In genomic region chr1:236501093-236501492, GRCh38 we compare ENCODE assay signal across 32 cellular contexts.
"Had no signal": no experiment of that assay in that cellular context is flagged by ENCODE, and none has a peak within 500 bp of the region (broad histone marks: within the 10 kb centered on the region; RNA-seq: fewer than 3 reads in every experiment).

No MANE protein-coding gene starts in this region.

- H3K4me1 ChIP-seq: breast epithelium had no signal

- DNase-seq: activated B cell treated with CpG ODN at 0.5 μM for 24 hours; activated CD4-positive, alpha-beta memory T cell treated with anti-CD3 and anti-CD28 coated beads for 36 hours; activated CD4-positive, alpha-beta T cell treated with anti-CD3 and anti-CD28 coated beads for 4 hours; activated CD4-positive, alpha-beta T cell treated with anti-CD3 and anti-CD28 coated beads, Interleukin-2, amount 10 ng/mL, durations not matched to agents 24 days and 14 days; activated CD4-positive, alpha-beta T cell treated with anti-CD3 and anti-CD28 coated beads, Interleukin-2, amount 50 U/mL, for 1 hour; activated CD4-positive, alpha-beta T cell treated with anti-CD3 and anti-CD28 coated beads, Interleukin-2, amount 50 U/mL, for 4 hours; activated CD4-positive, CD25-positive, alpha-beta regulatory T cell treated with anti-CD3 and anti-CD28 coated beads, Interleukin-2, amount 50 U/mL, for 72 hours; activated CD8-positive, alpha-beta memory T cell treated with anti-CD3 and anti-CD28 coated beads, Interleukin-2, amount 50 U/mL, for 4 hours; activated CD8-positive, alpha-beta T cell treated with anti-CD3 and anti-CD28 coated beads for 36 hours; activated effector memory CD4-positive, alpha-beta T cell treated with anti-CD3 and anti-CD28 coated beads, Interleukin-2, amount 50 U/mL, for 16 hours; activated gamma-delta T cell treated with Interleukin-2 at 50 U/mL for 16 hours; activated naive CD4-positive, alpha-beta T cell; activated naive CD4-positive, alpha-beta T cell treated with anti-CD3 and anti-CD28 coated beads for 36 hours; activated naive CD4-positive, alpha-beta T cell treated with anti-CD3 and anti-CD28 coated beads, Interleukin-2, amount 50 U/mL, for 16 hours; activated naive CD8-positive, alpha-beta T cell treated with anti-CD3 and anti-CD28 coated beads for 36 hours; activated T-cell treated with anti-CD3 and anti-CD28 coated beads for 4 hours; activated T-cell treated with anti-CD3 and anti-CD28 coated beads, Interleukin-2, amount 50 U/mL, for 1 hour; activated T-cell treated with anti-CD3 and anti-CD28 coated beads, Interleukin-2, amount 50 U/mL, for 4 hours; activated T-cell treated with anti-CD3 and anti-CD28 coated beads, Interleukin-2, amount 50 U/mL, for 72 hours; adrenal gland; amniotic stem cell; aorta; body of pancreas; brain microvascular endothelial cell; central memory CD4-positive, alpha-beta T cell; T-helper 2 cell; T-helper 9 cell had no signal

- FAIRE-seq: astrocyte, TTC549 had no signal

- H3K9me3 ChIP-seq: adrenal gland, body of pancreas, breast epithelium had no signal

- H3K27ac ChIP-seq: adrenal gland, body of pancreas, brain microvascular endothelial cell, breast epithelium had no signal

- ATAC-seq: activated CD8-positive, alpha-beta T cell treated with anti-CD3 and anti-CD28 coated beads for 36 hours; activated naive CD4-positive, alpha-beta T cell treated with anti-CD3 and anti-CD28 coated beads, Interleukin-2, amount 50 U/mL, for 72 hours; activated T-cell treated with anti-CD3 and anti-CD28 coated beads, Interleukin-2, amount 50 U/mL, for 4 hours; activated T-cell treated with anti-CD3 and anti-CD28 coated beads, Interleukin-2, amount 50 U/mL, for 72 hours; activated T-helper 17 cell treated with anti-CD3 and anti-CD28 coated beads, Interleukin-2, amount 50 U/mL, for 72 hours; body of pancreas had no signal

- H3K27me3 ChIP-seq: adrenal gland, body of pancreas, brain microvascular endothelial cell, breast epithelium had no signal

- H3K4me3 ChIP-seq: adrenal gland, body of pancreas, breast epithelium had no signal

- H3K36me3 ChIP-seq: adrenal gland, brain microvascular endothelial cell, breast epithelium had no signal
